ENCODE assay signal across 21 cellular contexts in genomic region chr2:147760984-147761383, GRCh38.
A peak's percentile ranks its signal among the peaks of the same experiment; 100 is the strongest.
DNase-seq lines count a peak whose midpoint lies in the region; ATAC-seq lines count a peak whose summit lies in the region.
"Had no signal": no experiment of that assay in that cellular context is flagged by ENCODE, and none has a peak within 500 bp of the region (broad histone marks: within the 10 kb centered on the region; RNA-seq: fewer than 3 reads in every experiment).

No MANE protein-coding gene starts in this region.

- H3K9me3 Mint-ChIP-seq in activated T-cell treated with anti-CD3 and anti-CD28 coated beads, Interleukin-2, amount 50 U/mL, for 72 hours: no peaks in the 10 kb centered on the region

- ATAC-seq in activated T-cell treated with anti-CD3 and anti-CD28 coated beads, Interleukin-2, amount 50 U/mL, for 72 hours (replicated peaks in 1 of 2): no peak
- ATAC-seq: Panc1 had no signal

- DNase-seq in GM03348 (ENCODE audit: low spot score) (peak; percentile 6), amniotic epithelial cell (ENCODE audit: low read depth) (peak; percentile 45), islet precursor cell (peak; percentile 57), C1 segment of cervical spinal cord (lab: John Stamatoyannopoulos, UW) (no peak)
- no peak for DNase-seq in central memory CD4-positive, alpha-beta T cell
- no peak for DNase-seq in activated T-cell treated with anti-CD3 and anti-CD28 coated beads, Interleukin-2, amount 50 U/mL, for 72 hours
- DNase-seq in activated CD8-positive, alpha-beta memory T cell treated with anti-CD3 and anti-CD28 coated beads for 24 hours: no peak
- DNase-seq: AML-193, DMS53, H7, KG1, NCI-H1092 treated with DMSO at 0.1 percent for 48 hours, NCI-H146, NCI-H2029, NCI-H345, NCI-H524, NCI-H82, SIG-M5, SK-N-SH had no signal

- no peaks in the 10 kb centered on the region for H3K4me1 Mint-ChIP-seq in activated T-cell treated with anti-CD3 and anti-CD28 coated beads, Interleukin-2, amount 50 U/mL, for 72 hours (ENCODE audit: low read depth)
- H3K4me1 Mint-ChIP-seq: CD14-positive monocyte had no signal

- H3K27ac Mint-ChIP-seq in activated T-cell treated with anti-CD3 and anti-CD28 coated beads, Interleukin-2, amount 50 U/mL, for 72 hours: no peak overlapping the region
- H3K27ac Mint-ChIP-seq: CD14-positive monocyte had no signal

- H3K27me3 Mint-ChIP-seq in activated T-cell treated with anti-CD3 and anti-CD28 coated beads, Interleukin-2, amount 50 U/mL, for 72 hours (ENCODE audit: low read depth): no peaks in the 10 kb centered on the region

- H3K36me3 Mint-ChIP-seq in activated T-cell treated with anti-CD3 and anti-CD28 coated beads, Interleukin-2, amount 50 U/mL, for 72 hours (ENCODE audit: insufficient read depth in 2 of 2): no peaks in the 10 kb centered on the region
- H3K36me3 Mint-ChIP-seq: CD14-positive monocyte had no signal

- no peak overlapping the region for H3K4me3 Mint-ChIP-seq in activated T-cell treated with anti-CD3 and anti-CD28 coated beads, Interleukin-2, amount 50 U/mL, for 72 hours
- H3K4me3 Mint-ChIP-seq: CD14-positive monocyte had no signal

Comparison
In these comparisons a context has a peak if more than half of its experiments do, and no peak if none do; other contexts are left out.
1. DNase-seq: peak in GM03348 (single experiment), amniotic epithelial cell (single experiment) and islet precursor cell (single experiment); none in central memory CD4-positive, alpha-beta T cell (single experiment), activated T-cell treated with anti-CD3 and anti-CD28 coated beads, Interleukin-2, amount 50 U/mL, for 72 hours (0 of 2), C1 segment of cervical spinal cord (0 of 14) and activated CD8-positive, alpha-beta memory T cell treated with anti-CD3 and anti-CD28 coated beads for 24 hours (single experiment).